Comparison of ENCODE assay signal across 11 cellular contexts in genomic region chr7:137816696-137817320, GRCh38. TPM values are rescaled to one million over a fixed set of nuclear protein-coding genes. Genes with fewer than 3 reads are reported as not detected.
DNase-seq lines count a peak whose midpoint lies in the region; ATAC-seq, FAIRE-seq and TF ChIP-seq lines count a peak whose summit lies in the region.
"Had no signal": no experiment of that assay in that cellular context is flagged by ENCODE, and none has a peak within 500 bp of the region (broad histone marks: within the 10 kb centered on the region; RNA-seq: fewer than 3 reads in every experiment).

No MANE protein-coding gene starts in this region.

- peak; percentile 40 for TF ChIP-seq CTCF in GM12864 (IDR thresholded peaks at IDR 0.05; ENCODE audit: low read depth, low read length, missing control alignments)
- TF ChIP-seq CTCF in bronchial epithelial cell (IDR thresholded peaks at IDR 0.05; ENCODE audit: insufficient read depth, low read length, severe bottlenecking): peak; percentile 34

- ATAC-seq in GM18520 (IDR thresholded peaks at IDR 0.05; ENCODE audit: unreplicated experiment) (no peak), HG02610 (IDR thresholded peaks at IDR 0.05; ENCODE audit: unreplicated experiment) (no peak)
- ATAC-seq: natural killer cell treated with Interleukin-12 subunit alpha and Interleukin-12 subunit beta and Interleukin-15 and Interleukin-18, amount 100 ng/mL, for 72 hours had no signal

- FAIRE-seq in bronchial epithelial cell (lab: Jason Lieb, UNC): no peak

- H3K4me3 ChIP-seq in GM12864 (ENCODE audit: low read depth, low read length) (no peak overlapping the region), bronchial epithelial cell (ENCODE audit: low read depth, low read length) (no peak overlapping the region)

- H3K27me3 ChIP-seq in bronchial epithelial cell (ENCODE audit: control insufficient read depth, insufficient read depth, low read length): no peaks in the 10 kb centered on the region

- DNase-seq in GM12864 (ENCODE audit: low read depth) (no peak), LHCN-M2 (ENCODE audit: low read depth) (peak; percentile 64), bronchial epithelial cell (ENCODE audit: low read depth) (peak; percentile 10), myocyte (ENCODE audit: low read depth) (peak; percentile 48), NCI-H524 treated with DMSO at 0.1 percent for 48 hours (lab: John Stamatoyannopoulos, UW) (no peak)
- DNase-seq: activated CD4-positive, alpha-beta memory T cell treated with anti-CD3 and anti-CD28 coated beads, Interleukin-2, amount 10 ng/mL, durations not matched to agents 7 days and 5 days; NCI-H1930; stimulated activated CD4-positive, alpha-beta T cell treated with anti-CD3 and anti-CD28 coated beads, Interleukin-2, amount 100 ng/mL, for 48 hours had no signal

- H3K36me3 ChIP-seq in bronchial epithelial cell (ENCODE audit: control insufficient read depth, insufficient read depth, low read length): no peaks in the 10 kb centered on the region

RNA-seq across cellular contexts. Expression of gene DGKI, which starts 30.0 kb away (rescaled TPM):
- 4.2 and 5.3 TPM in 2 replicates for total RNA-seq in LHCN-M2 (2014; rRNA removed)
- 4.4 TPM for polyA plus RNA-seq in LHCN-M2 (2012)
- total RNA-seq in bronchial epithelial cell: under 0.01 and 0.38 TPM in 2 replicates
- total RNA-seq in myocyte: 2.3 and 7.9 TPM in 2 replicates
- 15.7 TPM for polyA plus RNA-seq in myocyte (2012)

Comparison
In these comparisons a context has a peak if more than half of its experiments do, and no peak if none do; other contexts are left out.
1. DNase-seq: peak in LHCN-M2 (single experiment), bronchial epithelial cell (single experiment) and myocyte (single experiment); none in GM12864 (single experiment) and NCI-H524 treated with DMSO at 0.1 percent for 48 hours (single experiment).